In genomic region chr17:78601577-78602190, GRCh38 we compare ENCODE assay signal across 1 cellular context.
A peak's percentile ranks its signal among the peaks of the same experiment; 100 is the strongest.
TF ChIP-seq lines count a peak whose summit lies in the region.

No MANE protein-coding gene starts in this region.

TF ChIP-seq in HepG2, 621 proteins besides CTCF, POLR2A, EP300 and RAD21 (continued from another document and continues in another):
- TF ChIP-seq ZNF142 (CRISPR knock-in tag; IDR thresholded peaks at IDR 0.05), result 0 out of 2 replicates have a peak, but pooled peaks have one; percentile 28
- peak; percentile 36 for TF ChIP-seq ZNF407 (CRISPR knock-in tag; IDR thresholded peaks at IDR 0.05; ENCODE audit: not compliant biosample characterization)
- no peak for TF ChIP-seq PCBP1 (IDR thresholded peaks at IDR 0.05; ENCODE audit: borderline replicate concordance, low read depth, low read length)
- no peak; the same call in 1 of the 2 replicates for TF ChIP-seq CREB3 (CRISPR knock-in tag; IDR thresholded peaks at IDR 0.05)
- TF ChIP-seq ZBTB3 (CRISPR knock-in tag; IDR thresholded peaks at IDR 0.05; ENCODE audit: borderline replicate concordance, low read depth), result peak; percentile 87
- no peak for TF ChIP-seq ZNF296 (CRISPR knock-in tag; conservative IDR thresholded peaks at IDR 0.05)
- no peak for TF ChIP-seq ZNF354B (CRISPR knock-in tag; IDR thresholded peaks at IDR 0.05)
- no peak for TF ChIP-seq XBP1 (CRISPR knock-in tag; IDR thresholded peaks at IDR 0.05)
- no peak for TF ChIP-seq ZNF576 (CRISPR knock-in tag; IDR thresholded peaks at IDR 0.05)
- no peak for TF ChIP-seq NONO (IDR thresholded peaks at IDR 0.05)
- 0 out of 2 replicates have a peak, but pooled peaks have one; percentile 36 for TF ChIP-seq NONO (CRISPR knock-in tag; conservative IDR thresholded peaks at IDR 0.05)
- peak; percentile 32; the same call in 1 of the 3 replicates for TF ChIP-seq MXI1 (IDR thresholded peaks at IDR 0.05; ENCODE audit: borderline replicate concordance, low read depth, low read length)
- no peak for TF ChIP-seq BATF2 (CRISPR knock-in tag; IDR thresholded peaks at IDR 0.05)
- no peak for TF ChIP-seq ZNF446 (CRISPR knock-in tag; IDR thresholded peaks at IDR 0.05)
- TF ChIP-seq ZNF546 (CRISPR knock-in tag; conservative IDR thresholded peaks at IDR 0.05), result no peak
- no peak for TF ChIP-seq HDAC6 (IDR thresholded peaks at IDR 0.05; ENCODE audit: low read depth, low read length)
- peak; percentile 78; the same call in 1 of the 2 replicates for TF ChIP-seq YEATS2 (CRISPR knock-in tag; IDR thresholded peaks at IDR 0.05; ENCODE audit: borderline replicate concordance)
- TF ChIP-seq ZNF740 (CRISPR knock-in tag; IDR thresholded peaks at IDR 0.05), result no peak
- no peak; the same call in 1 of the 2 replicates for TF ChIP-seq ATF7 (IDR thresholded peaks at IDR 0.05)
- TF ChIP-seq ATF7 (CRISPR knock-in tag; IDR thresholded peaks at IDR 0.05), result peak; percentile 82; the same call in 1 of the 2 replicates
- 0 out of 2 replicates have a peak, but pooled peaks have one; percentile 41 for TF ChIP-seq ADNP (CRISPR knock-in tag; IDR thresholded peaks at IDR 0.05)
- TF ChIP-seq HINFP (CRISPR knock-in tag; IDR thresholded peaks at IDR 0.05; ENCODE audit: low read depth), result 0 out of 2 replicates have a peak, but pooled peaks have one; percentile 25
- no peak for TF ChIP-seq PAWR (CRISPR knock-in tag; IDR thresholded peaks at IDR 0.05; ENCODE audit: borderline replicate concordance)
- no peak for TF ChIP-seq POLR2AphosphoS5 (IDR thresholded peaks at IDR 0.05; ENCODE audit: low read depth, low read length)
- peak; percentile 93 for TF ChIP-seq ZNF331 (CRISPR knock-in tag; IDR thresholded peaks at IDR 0.05)
- TF ChIP-seq ZNF639 (CRISPR knock-in tag; conservative IDR thresholded peaks at IDR 0.05), result peak; percentile 69; the same call in 1 of the 2 replicates
- TF ChIP-seq CHD2 (IDR thresholded peaks at IDR 0.05; ENCODE audit: low read depth, low read length), result peak; percentile 29; the same call in 1 of the 2 replicates
- TF ChIP-seq GRHL1 (CRISPR knock-in tag; conservative IDR thresholded peaks at IDR 0.05), result no peak
- TF ChIP-seq ZNF335 (CRISPR knock-in tag; IDR thresholded peaks at IDR 0.05), result peak; percentile 78; the same call in 1 of the 2 replicates
- no peak for TF ChIP-seq TEF (CRISPR knock-in tag; IDR thresholded peaks at IDR 0.05)
- peak; percentile 53; the same call in 1 of the 2 replicates for TF ChIP-seq ZNF12 (CRISPR knock-in tag; IDR thresholded peaks at IDR 0.05)
- peak; percentile 70 for TF ChIP-seq MAFF (IDR thresholded peaks at IDR 0.05; ENCODE audit: low read depth, low read length)
- TF ChIP-seq ZNF709 (CRISPR knock-in tag; IDR thresholded peaks at IDR 0.05), result no peak
- TF ChIP-seq LCORL (IDR thresholded peaks at IDR 0.05), result peak; percentile 96
- TF ChIP-seq LCORL (CRISPR knock-in tag; IDR thresholded peaks at IDR 0.05), result peak; percentile 99
- no peak for TF ChIP-seq MTA3 (CRISPR knock-in tag; IDR thresholded peaks at IDR 0.05)
